In the genomic region with DNA sequence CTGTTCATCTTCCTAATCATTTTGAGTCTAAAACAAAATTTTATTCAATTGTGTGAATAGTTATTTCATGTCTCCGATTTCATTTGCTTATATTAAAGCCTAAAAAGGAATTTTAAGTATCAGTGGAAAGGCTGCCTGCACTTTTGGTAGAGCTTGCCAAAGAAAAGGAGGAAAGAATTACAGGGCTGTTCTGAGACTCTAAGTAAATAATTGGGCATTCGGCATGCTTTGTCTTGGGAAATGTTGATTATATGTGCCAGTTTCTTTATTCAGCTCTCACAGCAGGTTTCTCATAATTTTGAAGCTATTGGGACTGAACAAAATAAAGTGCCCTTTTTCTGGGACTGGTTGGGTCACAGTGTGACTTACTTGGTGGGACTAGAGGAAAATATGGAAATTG, we compare ENCODE assay signal across 18 cellular contexts.
DNase-seq lines count a peak whose midpoint lies in the region.
"Had no signal": no experiment of that assay in that cellular context is flagged by ENCODE, and none has a peak within 500 bp of the region (broad histone marks: within the 10 kb centered on the region; RNA-seq: fewer than 3 reads in every experiment).

No MANE protein-coding gene starts in this region.

- peak; percentile 15 for DNase-seq in Ammon's horn (ENCODE audit: low spot score)
- peak; percentile 34 for DNase-seq in NCI-H2081 treated with DMSO at 0.1 percent for 48 hours (lab: John Stamatoyannopoulos, UW)
- DNase-seq in brain pericyte (ENCODE audit: low read depth, low spot score), result peak; percentile 36
- DNase-seq in midbrain (lab: John Stamatoyannopoulos, UW), result peak; percentile 22
- DNase-seq in NCI-H2171 treated with DMSO at 0.1 percent for 48 hours (lab: John Stamatoyannopoulos, UW), result no peak
- no peak for DNase-seq in kidney glomerular epithelial cell (lab: John Stamatoyannopoulos, UW)
- DNase-seq in stimulated activated CD4-positive, alpha-beta T cell treated with anti-CD3 and anti-CD28 coated beads, Interleukin-2, amount 100 ng/mL, for 48 hours, result no peak
- DNase-seq in activated T-cell treated with anti-CD3 and anti-CD28 coated beads, Interleukin-2, amount 50 U/mL, for 1 hour, result no peak
- DNase-seq: activated CD4-positive, alpha-beta T cell treated with anti-CD3 and anti-CD28 coated beads for 1 hour; activated naive CD4-positive, alpha-beta T cell treated with Interleukin-2 at 50 U/mL for 16 hours; activated T-cell treated with anti-CD3 and anti-CD28 coated beads, Interleukin-2, amount 50 U/mL, for 4 hours; HCEC 1CT; head of caudate nucleus; Karpas-422; left cardiac atrium; NCI-H524 treated with DMSO at 0.1 percent for 48 hours; RPMI8226; stimulated activated CD4-positive, alpha-beta T cell treated with anti-CD3 and anti-CD28 coated beads, Interleukin-1b, Interleukin-23, amount 100 ng/mL, for 48 hours had no signal

Comparison
In these comparisons a context has a peak if more than half of its experiments do, and no peak if none do; other contexts are left out.
1. DNase-seq: peak in Ammon's horn (single experiment), NCI-H2081 treated with DMSO at 0.1 percent for 48 hours (single experiment), brain pericyte (single experiment) and midbrain (single experiment); none in NCI-H2171 treated with DMSO at 0.1 percent for 48 hours (single experiment), kidney glomerular epithelial cell (single experiment), stimulated activated CD4-positive, alpha-beta T cell treated with anti-CD3 and anti-CD28 coated beads, Interleukin-2, amount 100 ng/mL, for 48 hours (0 of 2) and activated T-cell treated with anti-CD3 and anti-CD28 coated beads, Interleukin-2, amount 50 U/mL, for 1 hour (single experiment).